In genomic region chr19:56710437-56710836, GRCh38 we compare ENCODE assay signal across 25 cellular contexts. TPM values are rescaled to one million over a fixed set of nuclear protein-coding genes. Genes with fewer than 3 reads are reported as not detected.
"Had no signal": no experiment of that assay in that cellular context is flagged by ENCODE, and none has a peak within 500 bp of the region (broad histone marks: within the 10 kb centered on the region; RNA-seq: fewer than 3 reads in every experiment).

No MANE protein-coding gene starts in this region.

- H3K27me3 ChIP-seq: heart left ventricle, sigmoid colon, tibial artery, upper lobe of right lung had no signal

- H3K27ac ChIP-seq: heart left ventricle, lower lobe of right lung, prostate gland, sigmoid colon, tibial artery, upper lobe of right lung had no signal

- H3K4me3 ChIP-seq: heart left ventricle, lower lobe of right lung, mucosa of descending colon, prostate gland, sigmoid colon, tibial artery, upper lobe of right lung had no signal

- DNase-seq: activated B cell treated with CpG ODN at 0.5 μM for 24 hours; activated CD4-positive, alpha-beta T cell treated with anti-CD3 and anti-CD28 coated beads for 36 hours; activated CD8-positive, alpha-beta T cell treated with anti-CD3 and anti-CD28 coated beads, Interleukin-2, amount 10 ng/mL, durations not matched to agents 7 days and 5 days; activated naive CD4-positive, alpha-beta T cell; activated T-cell treated with anti-CD3 and anti-CD28 coated beads for 4 hours; activated T-cell treated with anti-CD3 and anti-CD28 coated beads, Interleukin-2, amount 50 U/mL, for 72 hours; effector memory CD8-positive, alpha-beta T cell; heart left ventricle; immature natural killer cell; kidney; lower lobe of right lung; mesenchymal stem cell; mucosa of descending colon; retina; sigmoid colon; small intestine; stimulated activated CD4-positive, alpha-beta T cell treated with anti-CD3 and anti-CD28 coated beads, Interleukin-4, amount 100 ng/mL, for 24 hours; T-helper 9 cell; tibial artery; upper lobe of right lung had no signal

RNA-seq across cellular contexts. Expression of gene ZNF835, which starts 38.9 kb away (rescaled TPM):
- total RNA-seq: fibroblast of villous mesenchyme, myocyte, osteocyte had no signal
- polyA plus RNA-seq: fibroblast of lung had no signal
